ENCODE assay signal across 1 cellular context in genomic region chr2:129334696-129335095, GRCh38.
TF ChIP-seq lines count a peak whose summit lies in the region.

No MANE protein-coding gene starts in this region.

TF ChIP-seq in GM23338, 12 proteins besides CTCF, POLR2A, EP300 and RAD21 (continued from another document):
- TF ChIP-seq REST (IDR thresholded peaks at IDR 0.05; ENCODE audit: unreplicated experiment) (no peak), ZNF114 (CRISPR knock-in tag; IDR thresholded peaks at IDR 0.05) (no peak), ZNF331 (CRISPR knock-in tag; IDR thresholded peaks at IDR 0.05; ENCODE audit: low read depth) (no peak), STAT1 (IDR thresholded peaks at IDR 0.05; ENCODE audit: unreplicated experiment) (no peak), JUNB (IDR thresholded peaks at IDR 0.05; ENCODE audit: unreplicated experiment) (no peak), EZH2phosphoT487 (IDR thresholded peaks at IDR 0.05; ENCODE audit: unreplicated experiment) (no peak), NANOG (IDR thresholded peaks at IDR 0.05; ENCODE audit: borderline replicate concordance) (no peak), CREB1 (CRISPR knock-in tag; IDR thresholded peaks at IDR 0.05; ENCODE audit: low read depth) (no peak)
